23 cellular contexts compared by ENCODE assay signal in the genomic region with DNA sequence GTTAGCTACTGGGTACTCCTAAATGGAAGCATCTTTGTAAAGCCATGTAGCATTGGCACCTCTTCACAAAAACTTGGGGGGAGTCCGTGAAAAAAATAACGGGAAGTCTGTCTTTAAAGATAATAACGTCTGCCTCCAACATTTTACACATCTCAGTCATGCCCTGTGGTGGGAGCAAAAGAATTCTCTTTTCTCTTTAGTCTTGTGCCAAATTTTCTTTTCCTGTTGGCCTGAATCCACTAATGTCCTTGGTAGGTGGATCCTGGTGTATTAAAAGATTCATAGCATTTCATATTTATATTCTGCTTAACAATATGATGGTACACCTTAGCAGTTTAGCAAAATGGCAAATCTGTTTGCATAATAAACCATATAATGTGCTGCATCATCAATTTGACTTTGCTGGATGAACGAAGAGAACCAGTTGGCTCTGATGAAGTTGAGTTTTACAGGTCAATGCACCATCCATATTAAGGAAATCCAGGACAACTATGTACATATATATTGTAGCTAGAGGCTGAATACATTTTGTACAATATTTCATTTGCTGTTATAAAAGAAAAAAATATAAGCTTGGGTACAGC.
A peak's percentile ranks its signal among the peaks of the same experiment; 100 is the strongest.
DNase-seq lines count a peak whose midpoint lies in the region; FAIRE-seq lines count a peak whose summit lies in the region.
"Had no signal": no experiment of that assay in that cellular context is flagged by ENCODE, and none has a peak within 500 bp of the region (broad histone marks: within the 10 kb centered on the region; RNA-seq: fewer than 3 reads in every experiment).

No MANE protein-coding gene starts in this region.

- FAIRE-seq in HTR-8/SVneo (lab: Jason Lieb, UNC) (peak; percentile 20), colon (lab: Jason Lieb, UNC) (peak; percentile 24)
- FAIRE-seq: G401.6 had no signal

- no peak for DNase-seq in HTR-8/SVneo (ENCODE audit: insufficient read length, low spot score)
- DNase-seq in OCI-M1 (lab: John Stamatoyannopoulos, UW): peak; percentile 10
- DNase-seq in lung microvascular endothelial cell (ENCODE audit: low read depth in 2 of 2): peak; percentile 17 to 60
- no peak for DNase-seq in SKM-1 treated with dmso at 0.1 percent for 144 hours (lab: John Stamatoyannopoulos, UW; ENCODE audit: unreplicated experiment)
- DNase-seq in mucosa of gallbladder (ENCODE audit: low spot score): no peak
- no peak for DNase-seq in NCI-H748 (lab: John Stamatoyannopoulos, UW; ENCODE audit: unreplicated experiment)
- DNase-seq: C1 segment of cervical spinal cord; Caco-2; CD4-positive, alpha-beta memory T cell; GOT3; HFFc6; Karpas-422; MV-4-11; NCI-H1105; NCI-H1436 treated with DMSO at 0.1 percent for 48 hours; NCI-H187 treated with DMSO at 0.1 percent for 48 hours; NCI-H2107; NCI-H446 treated with DMSO at 0.1 percent for 48 hours; NCI-H526; Right ventricle myocardium superior; RPMI8226 had no signal

Comparison
In these comparisons a context has a peak if more than half of its experiments do, and no peak if none do; other contexts are left out.
1. DNase-seq: peak in OCI-M1 (single experiment) and lung microvascular endothelial cell (2 of 2); none in HTR-8/SVneo (single experiment), SKM-1 treated with dmso at 0.1 percent for 144 hours (single experiment), mucosa of gallbladder (single experiment) and NCI-H748 (single experiment).